ENCODE assay signal across 8 cellular contexts in the genomic region with DNA sequence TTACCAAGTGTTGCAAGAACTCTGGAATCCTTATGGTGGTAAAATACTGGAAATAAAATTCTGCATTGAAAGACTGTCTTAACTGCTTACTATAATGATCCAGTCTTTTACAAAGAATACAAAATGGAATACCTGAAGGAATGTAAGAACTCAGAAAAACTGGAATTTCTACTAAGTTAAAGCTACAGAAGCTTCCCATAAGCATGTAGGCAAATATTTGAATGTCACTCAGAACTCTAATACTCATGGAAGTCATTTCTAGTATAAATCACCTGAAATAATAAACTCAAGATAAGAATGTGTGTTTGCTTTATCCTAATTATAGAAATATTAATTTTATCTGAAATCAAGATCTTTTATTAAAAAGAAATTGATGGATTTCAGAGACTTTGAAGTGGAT.
"Had no signal": no experiment of that assay in that cellular context is flagged by ENCODE, and none has a peak within 500 bp of the region (broad histone marks: within the 10 kb centered on the region; RNA-seq: fewer than 3 reads in every experiment).

No MANE protein-coding gene starts in this region.

- ATAC-seq: GM23338, HepG2 had no signal

- DNase-seq: H9, HCEC 1CT, KBM-7 had no signal

- H3K4me3 ChIP-seq: GM23338 had no signal

- H3K27ac ChIP-seq: HL-60 had no signal

- FAIRE-seq: H1, H54, HepG2 had no signal
